Comparison of ENCODE assay signal across 8 cellular contexts in the genomic region with DNA sequence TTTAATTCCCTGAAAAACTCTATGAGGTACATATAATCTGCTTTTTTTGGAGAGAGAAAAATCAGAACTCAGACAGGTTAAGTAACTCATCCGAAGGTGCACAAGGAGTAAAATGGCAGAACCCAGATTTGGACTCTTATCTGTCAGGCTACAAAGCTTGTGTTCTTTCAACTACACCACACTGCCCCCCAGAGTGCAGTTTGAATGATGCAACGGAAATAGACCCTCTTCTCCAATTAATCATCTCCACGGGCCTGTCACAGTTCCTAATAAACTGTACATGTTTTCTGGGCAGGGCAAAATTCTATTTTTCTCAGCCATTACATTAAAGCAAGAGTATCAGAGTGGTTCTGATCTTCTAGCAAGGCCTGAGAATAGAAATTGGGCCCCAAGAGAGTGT. TPM values are rescaled to one million over a fixed set of nuclear protein-coding genes. Genes with fewer than 3 reads are reported as not detected.
DNase-seq lines count a peak whose midpoint lies in the region; ATAC-seq and TF ChIP-seq lines count a peak whose summit lies in the region.

No MANE protein-coding gene starts in this region.

- TF ChIP-seq CTCF in colonic mucosa (IDR thresholded peaks at IDR 0.05) (no peak), upper lobe of right lung (IDR thresholded peaks at IDR 0.05) (peak; percentile 7)

- H3K27ac ChIP-seq in colonic mucosa (no peak overlapping the region), upper lobe of right lung (no peak overlapping the region)

- H3K36me3 ChIP-seq in colonic mucosa, result no peaks in the 10 kb centered on the region
- H3K36me3 ChIP-seq in upper lobe of right lung, result no peaks in the 10 kb centered on the region

- H3K27me3 ChIP-seq in colonic mucosa, result no peaks in the 10 kb centered on the region
- H3K27me3 ChIP-seq in upper lobe of right lung, result no peaks in the 10 kb centered on the region

- no peak overlapping the region for H3K9ac ChIP-seq in colonic mucosa (ENCODE audit: low read depth in 2 of 2, low read length in 2 of 2)

- ATAC-seq in HG03139 (IDR thresholded peaks at IDR 0.05; ENCODE audit: unreplicated experiment) (peak; percentile 71), upper lobe of right lung (no peak), GM21737 (IDR thresholded peaks at IDR 0.05; ENCODE audit: unreplicated experiment) (no peak)

- DNase-seq in stimulated activated CD4-positive, alpha-beta T cell treated with anti-CD3 and anti-CD28 coated beads, Interleukin-4, amount 100 ng/mL, for 24 hours, result peak; percentile 2
- DNase-seq in stimulated activated CD4-positive, alpha-beta T cell treated with anti-CD3 and anti-CD28 coated beads, Interleukin-1b, Interleukin-23, amount 100 ng/mL, for 48 hours, result no peak
- DNase-seq in NCI-H510A treated with DMSO at 0.1 percent for 48 hours (lab: John Stamatoyannopoulos, UW) (peak; percentile 20), colonic mucosa (peak; percentile 20), upper lobe of right lung (no peak), C1 segment of cervical spinal cord (lab: John Stamatoyannopoulos, UW) (no peak)

- H3K9me3 ChIP-seq in colonic mucosa, result no peaks in the 10 kb centered on the region
- no peaks in the 10 kb centered on the region for H3K9me3 ChIP-seq in upper lobe of right lung

- H3K4me3 ChIP-seq in colonic mucosa (no peak overlapping the region), upper lobe of right lung (no peak overlapping the region)

- intact Hi-C loops in colonic mucosa (cut with DNase I) (no loop called here), upper lobe of right lung (cut with DNase I) (no loop called here)

- no peaks in the 10 kb centered on the region for H3K4me1 ChIP-seq in colonic mucosa
- no peaks in the 10 kb centered on the region for H3K4me1 ChIP-seq in upper lobe of right lung

RNA-seq across cellular contexts. Expression of gene DCX, which starts 35.3 kb away (rescaled TPM):
- total RNA-seq in colonic mucosa (under 1 TPM; 0.11 to 0.40 TPM), upper lobe of right lung (not detected)

Comparison
In these comparisons a context has a peak if more than half of its experiments do, and no peak if none do; other contexts are left out.
1. DNase-seq: peak in stimulated activated CD4-positive, alpha-beta T cell treated with anti-CD3 and anti-CD28 coated beads, Interleukin-4, amount 100 ng/mL, for 24 hours (single experiment), NCI-H510A treated with DMSO at 0.1 percent for 48 hours (single experiment) and colonic mucosa (single experiment); none in stimulated activated CD4-positive, alpha-beta T cell treated with anti-CD3 and anti-CD28 coated beads, Interleukin-1b, Interleukin-23, amount 100 ng/mL, for 48 hours (single experiment), upper lobe of right lung (single experiment) and C1 segment of cervical spinal cord (0 of 14).